In genomic region chr3:190158261-190158660, GRCh38 we compare ENCODE assay signal across 7 cellular contexts.
"Had no signal": no experiment of that assay in that cellular context is flagged by ENCODE, and none has a peak within 500 bp of the region (broad histone marks: within the 10 kb centered on the region; RNA-seq: fewer than 3 reads in every experiment).

No MANE protein-coding gene starts in this region.

- H3K9me3 ChIP-seq: HAP-1 had no signal

- DNase-seq: GM23248, GOT3, H7, IMR-90 had no signal

- H3K27ac ChIP-seq: GM23248 had no signal

- H2AFZ ChIP-seq: GM23248 had no signal

- FAIRE-seq: HTR-8/SVneo, K562 had no signal

- H3K4me1 ChIP-seq: HAP-1 had no signal

- H3K9ac ChIP-seq: GM23248 had no signal

- H3K4me3 ChIP-seq: GM23248, HAP-1, K562 had no signal

- H3K36me3 ChIP-seq: HAP-1 had no signal

- ATAC-seq: K562 had no signal
